In the genomic region with DNA sequence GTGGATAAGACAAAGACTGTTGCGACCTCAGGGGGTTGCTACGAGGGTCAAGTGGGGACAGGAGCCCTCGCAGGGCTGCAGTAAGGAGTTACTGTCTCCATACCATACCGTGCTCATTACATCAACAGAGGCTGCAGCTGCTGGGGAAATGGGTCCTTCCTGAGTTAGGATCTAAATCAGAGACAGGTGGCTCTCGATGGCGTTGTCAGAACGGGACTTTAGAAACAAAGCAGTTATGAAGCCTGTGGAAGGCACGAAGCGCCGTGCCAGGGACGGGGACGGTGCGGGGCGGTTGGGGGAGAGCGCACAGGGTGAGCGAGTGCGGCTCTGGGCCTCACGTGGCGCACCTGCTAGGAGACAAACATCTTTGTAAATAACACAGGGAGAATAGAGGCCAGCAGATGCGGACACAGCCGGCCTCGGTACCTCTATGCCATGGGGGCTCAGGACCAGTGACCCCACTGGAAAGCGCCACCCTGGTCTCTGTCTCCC, we compare ENCODE assay signal across 15 cellular contexts. TPM values are rescaled to one million over a fixed set of nuclear protein-coding genes. Genes with fewer than 3 reads are reported as not detected.
DNase-seq lines count a peak whose midpoint lies in the region; ATAC-seq and TF ChIP-seq lines count a peak whose summit lies in the region.
"Had no signal": no experiment of that assay in that cellular context is flagged by ENCODE, and none has a peak within 500 bp of the region (broad histone marks: within the 10 kb centered on the region; RNA-seq: fewer than 3 reads in every experiment).

No MANE protein-coding gene starts in this region.

- H3K79me2 ChIP-seq in fibroblast of lung (ENCODE audit: control insufficient read depth, insufficient read depth, low read length): peaks cover 25% of the 10 kb centered on the region

- DNase-seq in EH (ENCODE audit: low read depth) (peak; percentile 6), SJCRH30 (peak; percentile 38 to 44), fibroblast of lung (ENCODE audit: low read depth in 2 of 2) (peak in 1 of 2 donors; percentile 13), AG20443 (ENCODE audit: low spot score) (no peak), hepatic stellate cell (ENCODE audit: low spot score) (no peak)
- no peak for DNase-seq in stimulated activated effector memory CD8-positive, alpha-beta T cell treated with anti-CD3 and anti-CD28 coated beads, Interleukin-12 subunit alpha, Interleukin-12 subunit beta, amount 100 ng/mL, for 72 hours (ENCODE audit: low spot score in 2 of 2)
- DNase-seq in effector CD4-positive, alpha-beta T cell: no peak
- DNase-seq: cortex of kidney, NCI-H2081 treated with DMSO at 0.1 percent for 48 hours, NCI-H69, occipital lobe, spleen had no signal

- no peaks in the 10 kb centered on the region for H4K20me1 ChIP-seq in fibroblast of lung (ENCODE audit: control insufficient read depth, extremely low read depth, insufficient read depth, low read length)

- H3K9me3 ChIP-seq in SJCRH30 (replicated peaks): no peaks in the 10 kb centered on the region
- no peaks in the 10 kb centered on the region for H3K9me3 ChIP-seq in fibroblast of lung (ENCODE audit: control insufficient read depth, insufficient read depth, low read depth, low read length)
- H3K9me3 ChIP-seq: spleen had no signal

- peaks cover 26% of the 10 kb centered on the region for H3K36me3 Mint-ChIP-seq in stimulated activated effector memory CD8-positive, alpha-beta T cell treated with anti-CD3 and anti-CD28 coated beads, Interleukin-12 subunit alpha, Interleukin-12 subunit beta, amount 100 ng/mL, for 72 hours

- no peak overlapping the region for H3K4me2 ChIP-seq in fibroblast of lung (ENCODE audit: extremely low read depth, insufficient read depth, low read length)

- peak overlapping the region; percentile 86 for H3K27ac Mint-ChIP-seq in stimulated activated effector memory CD8-positive, alpha-beta T cell treated with anti-CD3 and anti-CD28 coated beads, Interleukin-12 subunit alpha, Interleukin-12 subunit beta, amount 100 ng/mL, for 72 hours
- H3K27ac Mint-ChIP-seq: activated CD4-positive, alpha-beta T cell treated with anti-CD3 and anti-CD28 coated beads for 36 hours had no signal

- H3K27ac ChIP-seq in SJCRH30 (peak overlapping the region; percentile 81), fibroblast of lung (ENCODE audit: insufficient read depth, low read length) (peak overlapping the region; percentile 94)
- H3K27ac ChIP-seq: spleen had no signal

- H3K4me1 Mint-ChIP-seq in stimulated activated effector memory CD8-positive, alpha-beta T cell treated with anti-CD3 and anti-CD28 coated beads, Interleukin-12 subunit alpha, Interleukin-12 subunit beta, amount 100 ng/mL, for 72 hours: peaks cover 20% of the 10 kb centered on the region

- H3K27me3 ChIP-seq in SJCRH30: no peaks in the 10 kb centered on the region
- H3K27me3 ChIP-seq in fibroblast of lung (ENCODE audit: control insufficient read depth, insufficient read depth, low read length): no peaks in the 10 kb centered on the region
- H3K27me3 ChIP-seq: spleen had no signal

- H3K9me3 Mint-ChIP-seq in stimulated activated effector memory CD8-positive, alpha-beta T cell treated with anti-CD3 and anti-CD28 coated beads, Interleukin-12 subunit alpha, Interleukin-12 subunit beta, amount 100 ng/mL, for 72 hours: no peaks in the 10 kb centered on the region
- H3K9me3 Mint-ChIP-seq: CD4-positive, alpha-beta memory T cell had no signal

- no peak for ATAC-seq in stimulated activated effector memory CD8-positive, alpha-beta T cell treated with anti-CD3 and anti-CD28 coated beads, Interleukin-12 subunit alpha, Interleukin-12 subunit beta, amount 100 ng/mL, for 72 hours

- no peak overlapping the region for H3K4me3 ChIP-seq in SJCRH30
- no peak overlapping the region for H3K4me3 ChIP-seq in fibroblast of lung (replicated peaks in 1 of 4; ENCODE audit: control extremely low read depth in 1 of 4, insufficient read depth in 1 of 4, low read depth in 3 of 4, low read length in 4 of 4)
- H3K4me3 ChIP-seq: lung, spleen had no signal

- H3K4me3 Mint-ChIP-seq in stimulated activated effector memory CD8-positive, alpha-beta T cell treated with anti-CD3 and anti-CD28 coated beads, Interleukin-12 subunit alpha, Interleukin-12 subunit beta, amount 100 ng/mL, for 72 hours: peak overlapping the region; percentile 66
- H3K4me3 Mint-ChIP-seq: activated CD4-positive, alpha-beta T cell treated with anti-CD3 and anti-CD28 coated beads for 36 hours had no signal

- no peak overlapping the region for H2AFZ ChIP-seq in fibroblast of lung (ENCODE audit: low read length)

- H3K4me1 ChIP-seq in SJCRH30: peaks cover 20% of the 10 kb centered on the region
- peaks cover 18% of the 10 kb centered on the region for H3K4me1 ChIP-seq in fibroblast of lung (ENCODE audit: control insufficient read depth, extremely low read depth, insufficient read depth, low read length)

- TF ChIP-seq CTCF in fibroblast of lung (conservative IDR thresholded peaks at IDR 0.05 in 1 of 2, IDR thresholded peaks at IDR 0.05 in 1 of 2; ENCODE audit: low read depth in 1 of 2, low read length in 2 of 2): no peak

- H3K36me3 ChIP-seq in SJCRH30 (0 out of 2 replicates have a peak, but pooled peaks cover 2% of the 10 kb centered on the region), fibroblast of lung (ENCODE audit: control insufficient read depth, insufficient read depth, low read length) (peaks cover 5% of the 10 kb centered on the region)

- H3K9ac ChIP-seq in fibroblast of lung (ENCODE audit: insufficient read depth, low read length): peak overlapping the region; percentile 51

RNA-seq across cellular contexts. Expression of a gene that starts 34.4 kb away (rescaled TPM):
- total RNA-seq in SJCRH30 (2014; rRNA removed; shearing (Covaris generic)): 5.9 and 7.5 TPM in 2 replicates
- 15.4 and 16.3 TPM in 2 replicates for total RNA-seq in fibroblast of lung
- polyA plus RNA-seq in fibroblast of lung: 6.4 and 8.6 TPM in 2 replicates
- polyA plus RNA-seq in fibroblast of lung (2012): 12.6 and 13.5 TPM in 2 replicates
- polyA minus RNA-seq in fibroblast of lung (ENCODE audit: low replicate concordance): 19.5 and 24.6 TPM in 2 replicates

Comparison
In these comparisons a context has a peak if more than half of its experiments do, and no peak if none do; other contexts are left out.
1. DNase-seq: peak in EH (single experiment) and SJCRH30 (2 of 2); none in stimulated activated effector memory CD8-positive, alpha-beta T cell treated with anti-CD3 and anti-CD28 coated beads, Interleukin-12 subunit alpha, Interleukin-12 subunit beta, amount 100 ng/mL, for 72 hours (0 of 2), effector CD4-positive, alpha-beta T cell (single experiment), AG20443 (single experiment) and hepatic stellate cell (single experiment).